Comparison of ENCODE assay signal across 21 cellular contexts in the genomic region with DNA sequence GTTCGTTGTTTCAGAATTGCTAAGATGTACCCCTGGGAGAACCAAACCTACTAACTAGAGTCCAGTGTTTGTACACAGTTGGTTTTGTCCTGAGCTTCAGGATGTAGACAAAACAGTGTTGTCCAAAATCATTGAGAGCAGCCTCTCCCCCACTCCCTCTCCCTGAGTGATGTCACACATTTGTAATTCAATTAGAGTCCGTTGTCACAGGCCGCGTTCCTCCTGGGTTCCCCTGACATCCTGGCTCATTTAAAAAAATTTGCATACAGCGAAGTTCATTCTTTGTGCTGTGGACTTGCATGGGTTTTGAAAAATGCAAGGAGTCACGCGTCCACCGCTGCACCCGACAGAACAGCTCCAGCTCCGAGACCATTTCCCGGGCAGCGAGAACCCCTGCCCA. TPM values are rescaled to one million over a fixed set of nuclear protein-coding genes. Genes with fewer than 3 reads are reported as not detected.
A peak's percentile ranks its signal among the peaks of the same experiment; 100 is the strongest.
DNase-seq lines count a peak whose midpoint lies in the region; ATAC-seq lines count a peak whose summit lies in the region.
"Had no signal": no experiment of that assay in that cellular context is flagged by ENCODE, and none has a peak within 500 bp of the region (broad histone marks: within the 10 kb centered on the region; RNA-seq: fewer than 3 reads in every experiment).

No MANE protein-coding gene starts in this region.

- no peak overlapping the region for H2BK15ac ChIP-seq in neuronal stem cell (ENCODE audit: low read length)

- H3K36me3 ChIP-seq in HAP-1 (replicated peaks) (no peaks in the 10 kb centered on the region), NT2/D1 (ENCODE audit: insufficient read depth, insufficient read length, low read length) (no peaks in the 10 kb centered on the region), neuronal stem cell (replicated peaks in 1 of 2; ENCODE audit: control insufficient read depth in 2 of 2, insufficient read depth in 2 of 2, low read length in 2 of 2) (no peaks in the 10 kb centered on the region)
- H3K36me3 ChIP-seq: breast epithelium, colonic mucosa, heart right ventricle, thyroid gland had no signal

- no peak for ATAC-seq in GM21526 (IDR thresholded peaks at IDR 0.05; ENCODE audit: low FRiP score, unreplicated experiment)
- ATAC-seq: GM12878; heart right ventricle; naive thymus-derived CD4-positive, alpha-beta T cell; stimulated activated naive B cell treated with anti-CD40 and anti-IgM and Interleukin-4, amounts not matched to agents 10 μg/mL and 1 μg/mL and 100 μg/mL, for 72 hours had no signal

- H2BK12ac ChIP-seq in neuronal stem cell (ENCODE audit: low read length), result no peak overlapping the region

- WGBS in neuronal stem cell (ENCODE audit: extremely low coverage in 2 of 2, insufficient read length in 2 of 2, insufficient replicate concordance in 1 of 2), 2 donors, result no CpG with 5 or more reads among the region's 12 CpGs

- no peaks in the 10 kb centered on the region for H3K79me1 ChIP-seq in neuronal stem cell (ENCODE audit: low read depth, low read length)

- no peak overlapping the region for H3K4me2 ChIP-seq in neuronal stem cell (ENCODE audit: insufficient read depth, low read length, poor library complexity, severe bottlenecking)

- no peak overlapping the region for H2AK5ac ChIP-seq in neuronal stem cell (ENCODE audit: low read depth, low read length)

- H4K91ac ChIP-seq in neuronal stem cell (ENCODE audit: low read depth, low read length, poor library complexity), result no peak overlapping the region

- peak overlapping the region; percentile 81 for H2AFZ ChIP-seq in neuronal stem cell (ENCODE audit: low read length)
- H2AFZ ChIP-seq: parathyroid adenoma had no signal

- H3K27ac ChIP-seq in neuronal stem cell (replicated peaks; ENCODE audit: low read length), result peak overlapping the region; percentile 9
- H3K27ac ChIP-seq: breast epithelium, colonic mucosa, heart right ventricle, parathyroid adenoma, thyroid gland had no signal

- no peak overlapping the region for H3K14ac ChIP-seq in neuronal stem cell (ENCODE audit: low read length)

- peak overlapping the region; percentile 24 for H3K18ac ChIP-seq in neuronal stem cell (ENCODE audit: low read length)

- no peak overlapping the region for H4K8ac ChIP-seq in neuronal stem cell (ENCODE audit: low read depth, low read length)

- H3K4me1 ChIP-seq in HAP-1 (no peaks in the 10 kb centered on the region; the same call in 1 of the 2 replicates), NT2/D1 (ENCODE audit: insufficient read depth, insufficient read length) (peaks cover 16% of the 10 kb centered on the region), neuronal stem cell (ENCODE audit: control insufficient read depth in 2 of 2, insufficient read depth in 1 of 2, low read depth in 1 of 2, low read length in 2 of 2) (peaks cover 7 to 16% of the 10 kb centered on the region in 2 donors)
- H3K4me1 ChIP-seq: breast epithelium, colonic mucosa had no signal

- H3K9me3 ChIP-seq in HAP-1 (no peaks in the 10 kb centered on the region), NT2/D1 (ENCODE audit: insufficient read depth, low read length) (no peaks in the 10 kb centered on the region), neuronal stem cell (replicated peaks in 1 of 2; ENCODE audit: control insufficient read depth in 2 of 2, insufficient read depth in 1 of 2, low read depth in 1 of 2, low read length in 2 of 2) (peaks cover 0 to 6% of the 10 kb centered on the region in 2 donors)
- H3K9me3 ChIP-seq: breast epithelium, colonic mucosa, thyroid gland had no signal

- in situ Hi-C loops in HAP-1 (cut with MboI; ENCODE audit: low sequenced_read_pairs), result no loop called here

- no peak overlapping the region for H3K23ac ChIP-seq in neuronal stem cell (ENCODE audit: low read depth, low read length, poor library complexity)

- H3K4ac ChIP-seq in neuronal stem cell (ENCODE audit: low read length), result no peak overlapping the region

- H3K9ac ChIP-seq in NT2/D1 (ENCODE audit: insufficient read length, low read depth), result peak overlapping the region; percentile 63
- no peak overlapping the region for H3K9ac ChIP-seq in neuronal stem cell (ENCODE audit: low read depth, low read length, poor library complexity)
- H3K9ac ChIP-seq: parathyroid adenoma had no signal

- H3K4me3 ChIP-seq in HAP-1 (no peak overlapping the region), NT2/D1 (ENCODE audit: insufficient read length, low read depth) (no peak overlapping the region), neuronal stem cell (ENCODE audit: low read length in 2 of 2) (peak overlapping the region in 1 of 2 donors; percentile 3)
- H3K4me3 ChIP-seq: breast epithelium, colonic mucosa, GM12878, heart right ventricle, thyroid gland had no signal

- no peaks in the 10 kb centered on the region for H3K27me3 ChIP-seq in HAP-1 (ENCODE audit: low read depth)
- H3K27me3 ChIP-seq in NT2/D1 (ENCODE audit: insufficient read depth, insufficient read length), result no peaks in the 10 kb centered on the region
- no peaks in the 10 kb centered on the region for H3K27me3 ChIP-seq in neuronal stem cell (ENCODE audit: control insufficient read depth in 3 of 3, insufficient read depth in 3 of 3, low read depth in 1 of 3, low read length in 3 of 3)
- H3K27me3 ChIP-seq: breast epithelium, colonic mucosa, thyroid gland had no signal

- H2BK120ac ChIP-seq in neuronal stem cell (ENCODE audit: low read depth, low read length), result no peak overlapping the region

- DNase-seq in HAP-1 (ENCODE audit: low spot score in 2 of 2) (peak; percentile 8 to 46), NT2/D1 (ENCODE audit: low read depth, low spot score) (peak; percentile 72), hippocampal formation (lab: John Stamatoyannopoulos, UW) (peak; percentile 19 to 57), neuronal stem cell (ENCODE audit: low spot score) (no peak), NCI-H446 treated with DMSO at 0.1 percent for 48 hours (lab: John Stamatoyannopoulos, UW) (no peak), islet precursor cell (no peak)
- DNase-seq: activated CD4-positive, alpha-beta T cell treated with anti-CD3 and anti-CD28 coated beads, Interleukin-2, amount 10 ng/mL, durations not matched to agents 24 days and 14 days; CD4-positive, alpha-beta memory T cell; colonic mucosa; heart right ventricle; kidney; MM.1S; naive thymus-derived CD4-positive, alpha-beta T cell; NCI-H1694 treated with DMSO at 0.1 percent for 48 hours; NCI-H446; stimulated activated naive B cell treated with anti-CD40 and anti-IgM and Interleukin-4, amounts not matched to agents 10 μg/mL and 1 μg/mL and 100 μg/mL, for 72 hours; thyroid gland had no signal

- no peak overlapping the region for H2BK5ac ChIP-seq in neuronal stem cell (ENCODE audit: low read length)

RNA-seq across cellular contexts. Expression of a gene that starts 10.3 kb away (rescaled TPM):
- polyA plus RNA-seq in neuronal stem cell (2013, experiment 1 of 2), result not detected
- polyA plus RNA-seq in neuronal stem cell (2013, experiment 2 of 2), result not detected
- polyA plus RNA-seq: CD4-positive, alpha-beta memory T cell; GM12878; heart right ventricle; naive thymus-derived CD4-positive, alpha-beta T cell had no signal

RNA-seq across cellular contexts. Expression of a gene that starts 53.6 kb away (rescaled TPM):
- polyA plus RNA-seq in neuronal stem cell (2013, experiment 1 of 2), result 84.0 TPM
- polyA plus RNA-seq in neuronal stem cell (2013, experiment 2 of 2), result 82.3 TPM

Comparison
In these comparisons a context has a peak if more than half of its experiments do, and no peak if none do; other contexts are left out.
1. DNase-seq: peak in HAP-1 (2 of 2), NT2/D1 (single experiment) and hippocampal formation (2 of 2); none in neuronal stem cell (single experiment), NCI-H446 treated with DMSO at 0.1 percent for 48 hours (single experiment) and islet precursor cell (single experiment).